14 cellular contexts compared by ENCODE assay signal in genomic region chr7:1942026-1942703, GRCh38.
DNase-seq lines count a peak whose midpoint lies in the region; ATAC-seq and TF ChIP-seq lines count a peak whose summit lies in the region.
"Had no signal": no experiment of that assay in that cellular context is flagged by ENCODE, and none has a peak within 500 bp of the region (broad histone marks: within the 10 kb centered on the region; RNA-seq: fewer than 3 reads in every experiment).

No MANE protein-coding gene starts in this region.

- no peak overlapping the region for H4K8ac ChIP-seq in mesenchymal stem cell (ENCODE audit: low read length)

- no peak overlapping the region for H3K4ac ChIP-seq in mesenchymal stem cell (ENCODE audit: low read depth in 1 of 2, low read length in 2 of 2)

- H3K36me3 Mint-ChIP-seq in CD8-positive, alpha-beta memory T cell, result peaks cover 0 to 16% (median 4%) of the 10 kb centered on the region in 3 donors
- H3K36me3 Mint-ChIP-seq in activated T-cell treated with anti-CD3 and anti-CD28 coated beads, Interleukin-2, amount 50 U/mL, for 4 hours (ENCODE audit: insufficient read depth), result peaks cover 3% of the 10 kb centered on the region

- H2BK15ac ChIP-seq in mesenchymal stem cell (ENCODE audit: low read depth, poor library complexity, severe bottlenecking), result no peak overlapping the region

- H2AFZ ChIP-seq in mesenchymal stem cell (ENCODE audit: low read depth, low read length), result no peak overlapping the region

- H3K27me3 Mint-ChIP-seq in CD8-positive, alpha-beta memory T cell, result peaks cover 0 to 3% of the 10 kb centered on the region in 2 donors
- no peaks in the 10 kb centered on the region for H3K27me3 Mint-ChIP-seq in activated T-cell treated with anti-CD3 and anti-CD28 coated beads, Interleukin-2, amount 50 U/mL, for 4 hours (ENCODE audit: low read depth)

- H2BK5ac ChIP-seq in mesenchymal stem cell (ENCODE audit: low read depth, low read length, poor library complexity, severe bottlenecking), result no peak overlapping the region

- H3K18ac ChIP-seq in mesenchymal stem cell (ENCODE audit: low read depth in 1 of 2, low read length in 2 of 2), result no peak overlapping the region

- peaks cover 11% of the 10 kb centered on the region for H3K79me1 ChIP-seq in mesenchymal stem cell (replicated peaks; ENCODE audit: low read length, poor library complexity, severe bottlenecking)

- no peak overlapping the region for H3K27ac ChIP-seq in CD8-positive, alpha-beta memory T cell (ENCODE audit: low read depth, low read length)
- peak overlapping the region; percentile 16; the same call in 1 of the 2 replicates for H3K27ac ChIP-seq in HUES64 (ENCODE audit: low read depth, low read length)
- H3K27ac ChIP-seq in neutrophil, result peak overlapping the region; percentile 83
- H3K27ac ChIP-seq in mesenchymal stem cell (ENCODE audit: low read length, poor library complexity, severe bottlenecking), result no peak overlapping the region
- H3K27ac ChIP-seq: foreskin keratinocyte, RWPE1, tibial artery had no signal

- no peak overlapping the region for H2BK12ac ChIP-seq in mesenchymal stem cell (ENCODE audit: low read length in 2 of 2)

- H3K27me3 ChIP-seq in CD8-positive, alpha-beta memory T cell (ENCODE audit: insufficient read depth, low read length, poor library complexity, severe bottlenecking), result no peaks in the 10 kb centered on the region
- H3K27me3 ChIP-seq in HUES64 (ENCODE audit: insufficient read depth, low read length), result no peaks in the 10 kb centered on the region
- H3K27me3 ChIP-seq in neutrophil, result peaks cover 26% of the 10 kb centered on the region
- no peaks in the 10 kb centered on the region for H3K27me3 ChIP-seq in mesenchymal stem cell (ENCODE audit: control insufficient read depth in 1 of 2, insufficient read depth in 1 of 2, low read length in 2 of 2)
- H3K27me3 ChIP-seq: foreskin keratinocyte, tibial artery had no signal

- TF ChIP-seq CTCF in neutrophil (IDR thresholded peaks at IDR 0.05), result no peak

- no peak overlapping the region for H3K4me3 ChIP-seq in CD8-positive, alpha-beta memory T cell (ENCODE audit: low read length)
- no peak overlapping the region for H3K4me3 ChIP-seq in HUES64 (ENCODE audit: low read length)
- H3K4me3 ChIP-seq in neutrophil (ENCODE audit: low read depth in 1 of 2, low read length in 1 of 2), result no peak overlapping the region
- H3K4me3 ChIP-seq in mesenchymal stem cell (ENCODE audit: insufficient read depth in 1 of 2, low read depth in 1 of 2, low read length in 2 of 2), result no peak overlapping the region
- H3K4me3 ChIP-seq: tibial artery had no signal

- no peaks in the 10 kb centered on the region for H3K9me3 Mint-ChIP-seq in CD8-positive, alpha-beta memory T cell
- H3K9me3 Mint-ChIP-seq in activated T-cell treated with anti-CD3 and anti-CD28 coated beads, Interleukin-2, amount 50 U/mL, for 4 hours, result no peaks in the 10 kb centered on the region

- H3K14ac ChIP-seq in mesenchymal stem cell (ENCODE audit: low read length in 2 of 2), result no peak overlapping the region

- intact Hi-C loops in left ventricle myocardium superior (cut with micrococcal nuclease), result no loop called here

- no peak for ATAC-seq in left ventricle myocardium superior
- no peak for ATAC-seq in activated T-cell treated with anti-CD3 and anti-CD28 coated beads, Interleukin-2, amount 50 U/mL, for 4 hours
- ATAC-seq: foreskin keratinocyte had no signal

- H2BK120ac ChIP-seq in mesenchymal stem cell (ENCODE audit: low read depth, low read length), result no peak overlapping the region

- H3K4me1 ChIP-seq in CD8-positive, alpha-beta memory T cell (ENCODE audit: insufficient read depth, low read length), result peaks cover 58% of the 10 kb centered on the region
- H3K4me1 ChIP-seq in HUES64 (ENCODE audit: insufficient read depth, low read length) (peaks cover 6% of the 10 kb centered on the region; the same call in 1 of the 2 replicates), neutrophil (ENCODE audit: control insufficient read depth in 1 of 2, insufficient read depth in 1 of 2, low read depth in 1 of 2, low read length in 1 of 2) (peaks cover 20 to 34% of the 10 kb centered on the region in 2 experiments), mesenchymal stem cell (ENCODE audit: control insufficient read depth, insufficient read depth, low read depth, low read length) (peaks cover 29% of the 10 kb centered on the region)
- H3K4me1 ChIP-seq: foreskin keratinocyte had no signal

- H2AK5ac ChIP-seq in mesenchymal stem cell (ENCODE audit: low read length, severe bottlenecking), result no peak overlapping the region

- no peak overlapping the region for H4K91ac ChIP-seq in mesenchymal stem cell (ENCODE audit: low read length)

- no peak overlapping the region for H3K4me2 ChIP-seq in mesenchymal stem cell (ENCODE audit: low read length, poor library complexity, severe bottlenecking)

- WGBS in HUES64, result 92% methylated on average over 23 of the region's 23 CpGs
- 97% methylated on average over 22 of the region's 23 CpGs for WGBS in mesenchymal stem cell

- POLR2A ChIA-PET in CD8-positive, alpha-beta memory T cell (lab: Charles Lee), result no interaction called here

- H3K9me3 ChIP-seq in CD8-positive, alpha-beta memory T cell (ENCODE audit: low read length), result no peaks in the 10 kb centered on the region
- H3K9me3 ChIP-seq in HUES64 (ENCODE audit: insufficient read depth, low read depth, low read length) (peaks cover 6% of the 10 kb centered on the region), neutrophil (no peaks in the 10 kb centered on the region), mesenchymal stem cell (ENCODE audit: control insufficient read depth, low read length) (no peaks in the 10 kb centered on the region)
- H3K9me3 ChIP-seq: tibial artery had no signal

- H3K4me3 Mint-ChIP-seq in CD8-positive, alpha-beta memory T cell, result peak overlapping the region in 5 of 7 donors; percentile 20 to 74 (median 33)
- H3K4me3 Mint-ChIP-seq in activated T-cell treated with anti-CD3 and anti-CD28 coated beads, Interleukin-2, amount 50 U/mL, for 4 hours, result no peak overlapping the region

- no peak overlapping the region for H3K23ac ChIP-seq in mesenchymal stem cell (ENCODE audit: low read length in 2 of 2)

- H3K36me3 ChIP-seq in CD8-positive, alpha-beta memory T cell (ENCODE audit: insufficient read depth, low read length), result no peaks in the 10 kb centered on the region
- H3K36me3 ChIP-seq in HUES64 (ENCODE audit: insufficient read depth, low read length) (no peaks in the 10 kb centered on the region), neutrophil (no peaks in the 10 kb centered on the region), mesenchymal stem cell (ENCODE audit: control insufficient read depth in 1 of 2, insufficient read depth in 2 of 2, low read depth in 1 of 2, low read length in 2 of 2) (peaks cover 0 to 23% of the 10 kb centered on the region in 2 experiments)
- H3K36me3 ChIP-seq: tibial artery had no signal

- peak overlapping the region in 7 of 8 donors; percentile 71 to 87 (median 75) for H3K27ac Mint-ChIP-seq in CD8-positive, alpha-beta memory T cell

- H3K9ac ChIP-seq in HUES64 (ENCODE audit: low read depth, low read length) (no peak overlapping the region), mesenchymal stem cell (ENCODE audit: low read length) (no peak overlapping the region)

- CTCF ChIA-PET in CD8-positive, alpha-beta memory T cell (lab: Charles Lee), result no interaction called here

- peaks cover 48 to 70% (median 54%) of the 10 kb centered on the region in 3 donors for H3K4me1 Mint-ChIP-seq in CD8-positive, alpha-beta memory T cell
- H3K4me1 Mint-ChIP-seq in activated T-cell treated with anti-CD3 and anti-CD28 coated beads, Interleukin-2, amount 50 U/mL, for 4 hours (ENCODE audit: low read depth), result peaks cover 62% of the 10 kb centered on the region

- DNase-seq in CD8-positive, alpha-beta memory T cell, result no peak
- peak; percentile 21 for DNase-seq in left ventricle myocardium superior
- no peak for DNase-seq in NCI-H510A (lab: John Stamatoyannopoulos, UW)
- no peak for DNase-seq in mesenchymal stem cell
- no peak for DNase-seq in activated T-cell treated with anti-CD3 and anti-CD28 coated beads, Interleukin-2, amount 50 U/mL, for 4 hours
- DNase-seq: activated gamma-delta T cell; effector CD8-positive, alpha-beta T cell; EL; foreskin keratinocyte; T1000; tibial artery had no signal

Comparison
In these comparisons a context has a peak if more than half of its experiments do, and no peak if none do; other contexts are left out.
1. H3K27ac ChIP-seq: peak in HUES64 (single experiment) and neutrophil (single experiment); none in CD8-positive, alpha-beta memory T cell (single experiment) and mesenchymal stem cell (single experiment).